21 cellular contexts compared by ENCODE assay signal in the genomic region with DNA sequence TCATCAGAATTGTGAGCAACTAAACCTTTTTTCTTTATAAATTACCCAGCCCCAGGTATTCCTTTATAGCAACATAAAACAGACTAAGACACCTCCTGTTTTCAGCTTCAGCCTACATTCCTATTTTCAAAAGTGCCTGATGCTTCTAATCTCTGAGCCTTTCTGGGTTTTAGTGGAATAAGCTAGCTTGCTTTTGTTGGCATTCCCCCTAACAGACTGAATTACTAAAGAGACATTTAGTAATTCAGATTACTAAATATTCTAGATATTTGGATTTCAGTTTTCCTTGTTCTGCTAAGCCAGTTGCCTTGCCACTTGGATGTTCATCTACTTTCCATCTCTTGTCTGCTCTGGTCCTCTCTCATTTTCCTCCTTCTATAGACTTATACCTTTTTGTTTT. TPM values are rescaled to one million over a fixed set of nuclear protein-coding genes. Genes with fewer than 3 reads are reported as not detected.
DNase-seq lines count a peak whose midpoint lies in the region; ATAC-seq and TF ChIP-seq lines count a peak whose summit lies in the region.
"Had no signal": no experiment of that assay in that cellular context is flagged by ENCODE, and none has a peak within 500 bp of the region (broad histone marks: within the 10 kb centered on the region; RNA-seq: fewer than 3 reads in every experiment).

No MANE protein-coding gene starts in this region.

- DNase-seq in AG10803 (ENCODE audit: low read depth) (peak; percentile 17), IMR-90 (no peak), fibroblast of gingiva (ENCODE audit: low read depth) (peak; percentile 33), tibial artery (no peak), GDM1 (lab: John Stamatoyannopoulos, UW) (no peak), NCI-H82 treated with DMSO at 0.1 percent for 48 hours (lab: John Stamatoyannopoulos, UW; ENCODE audit: unreplicated experiment) (no peak), COLO668 (lab: John Stamatoyannopoulos, UW; ENCODE audit: unreplicated experiment) (no peak)
- DNase-seq: Calu3; CD4-positive, alpha-beta memory T cell; DMS153; MV-4-11; NCI-H1105 treated with DMSO at 0.1 percent for 48 hours; NCI-H1694; NCI-H2081 treated with DMSO at 0.1 percent for 48 hours; NCI-H524 treated with DMSO at 0.1 percent for 48 hours; NCI-H82 had no signal

- TF ChIP-seq RAD21 in IMR-90 (IDR thresholded peaks at IDR 0.05; ENCODE audit: low read length) = no peak

- intact Hi-C loops in IMR-90 (cut with micrococcal nuclease) = no loop called here
- intact Hi-C loops in tibial artery (cut with DNase I; ENCODE audit: low total_unique reads) = loop anchor here (5.0 kb wide), 1 partner anchor 66 kb away; no protein-coding TSS in a partner anchor

- POLR2A ChIA-PET in IMR-90 (lab: Charles Lee; ENCODE audit: unreplicated experiment) = no interaction called here

- no peak for TF ChIP-seq POLR2A in IMR-90 (IDR thresholded peaks at IDR 0.05; ENCODE audit: low read depth, low read length)

- H3K4me2 ChIP-seq in IMR-90 (ENCODE audit: low read depth, low read length) = no peak overlapping the region
- H3K4me2 ChIP-seq: A549; BLaER1 treated with 17β-estradiol and CSF1 and Interleukin-3, amounts not matched to agents 10 nM and 100 nM had no signal

- no peak overlapping the region for H4K91ac ChIP-seq in IMR-90 (ENCODE audit: insufficient read depth, low read depth, low read length)

- 0 out of 2 replicates have a peak overlapping the region, but pooled peaks have one; percentile 20 for H2AK5ac ChIP-seq in IMR-90 (ENCODE audit: low read depth, low read length)

- CTCF ChIA-PET in IMR-90 (lab: Yijun Ruan, JAX) = no interaction called here

- TF ChIP-seq CTCF in AG10803 (conservative IDR thresholded peaks at IDR 0.05; ENCODE audit: low read length) (no peak), IMR-90 (conservative IDR thresholded peaks at IDR 0.05; ENCODE audit: low read depth, low read length) (no peak), tibial artery (IDR thresholded peaks at IDR 0.05) (no peak)

- H3K4me3 ChIP-seq in AG10803 (ENCODE audit: low read length) (no peak overlapping the region), IMR-90 (ENCODE audit: insufficient read depth, low read depth, low read length) (no peak overlapping the region), tibial artery (no peak overlapping the region)
- H3K4me3 ChIP-seq: A549; BLaER1 treated with 17β-estradiol and CSF1 and Interleukin-3, amounts not matched to agents 10 nM and 100 nM; SJCRH30 had no signal

- no peak overlapping the region for H3K56ac ChIP-seq in IMR-90 (ENCODE audit: extremely low read depth, insufficient read depth, low read length)

- no peak overlapping the region for H2AK9ac ChIP-seq in IMR-90 (replicated peaks; ENCODE audit: low read depth, low read length, poor library complexity)

- no peak overlapping the region for H3K27ac ChIP-seq in IMR-90 (ENCODE audit: insufficient read depth, low read length)
- peak overlapping the region; percentile 52 to 67 for H3K27ac ChIP-seq in tibial artery
- H3K27ac ChIP-seq: A549; BLaER1 treated with 17β-estradiol and CSF1 and Interleukin-3, amounts not matched to agents 10 nM and 100 nM; SJCRH30 had no signal

- no peaks in the 10 kb centered on the region for H3K79me1 ChIP-seq in IMR-90 (ENCODE audit: low read depth in 1 of 2, low read length in 2 of 2)

- H3K9me3 ChIP-seq in IMR-90 (ENCODE audit: control insufficient read depth, insufficient read depth, low read length) = no peaks in the 10 kb centered on the region
- H3K9me3 ChIP-seq in tibial artery = no peaks in the 10 kb centered on the region
- H3K9me3 ChIP-seq: A549; BLaER1 treated with 17β-estradiol and CSF1 and Interleukin-3, amounts not matched to agents 10 nM and 100 nM had no signal

- dilution Hi-C loops in IMR-90 (cut with HindIII; ENCODE audit: low sequenced_read_pairs, unreplicated experiment) = no loop called here

- H3K18ac ChIP-seq in IMR-90 (ENCODE audit: low read depth, low read length) = no peak overlapping the region; the same call in 1 of the 2 replicates

- no TSS peak for BruUV-seq in IMR-90 (replicated peaks; lab: Mats Ljungman, UMichigan)

- no peak overlapping the region for H2BK5ac ChIP-seq in IMR-90 (ENCODE audit: low read depth, low read length, poor library complexity, severe bottlenecking)

- H4K8ac ChIP-seq in IMR-90 (ENCODE audit: low read depth in 2 of 2, low read length in 2 of 2) = no peak overlapping the region

- H2BK120ac ChIP-seq in IMR-90 (ENCODE audit: low read depth, low read length) = no peak overlapping the region

- no peak overlapping the region for H3K14ac ChIP-seq in IMR-90 (replicated peaks; ENCODE audit: low read depth, low read length)

- no peak overlapping the region for H3K4ac ChIP-seq in IMR-90 (ENCODE audit: low read depth, low read length)

- H2AFZ ChIP-seq in IMR-90 (replicated peaks; ENCODE audit: low read length, poor library complexity) = no peak overlapping the region

- no peak for ATAC-seq in IMR-90 (ENCODE audit: low read depth)
- ATAC-seq: A549, HCT116 had no signal

- no peak overlapping the region for H3K23ac ChIP-seq in IMR-90 (ENCODE audit: low read depth, low read length)

- H3K4me1 ChIP-seq in IMR-90 (ENCODE audit: control insufficient read depth, insufficient read depth, low read length) (peaks cover 5% of the 10 kb centered on the region), tibial artery (peaks cover 0 to 41% (median 22%) of the 10 kb centered on the region in 4 donors)
- H3K4me1 ChIP-seq: BLaER1 treated with 17β-estradiol and CSF1 and Interleukin-3, amounts not matched to agents 10 nM and 100 nM had no signal

- no peaks in the 10 kb centered on the region for H3K27me3 ChIP-seq in IMR-90 (ENCODE audit: control insufficient read depth, insufficient read depth, low read length)
- H3K27me3 ChIP-seq in tibial artery = no peaks in the 10 kb centered on the region
- H3K27me3 ChIP-seq: BLaER1 treated with 17β-estradiol and CSF1 and Interleukin-3, amounts not matched to agents 10 nM and 100 nM; SJCRH30 had no signal

- H2BK15ac ChIP-seq in IMR-90 (ENCODE audit: low read depth, low read length) = no peak overlapping the region

- no peaks in the 10 kb centered on the region for H4K20me1 ChIP-seq in IMR-90 (ENCODE audit: insufficient read depth, low read length)
- H4K20me1 ChIP-seq: BLaER1 treated with 17β-estradiol and CSF1 and Interleukin-3, amounts not matched to agents 10 nM and 100 nM had no signal

- peaks cover 4% of the 10 kb centered on the region for H3K9me1 ChIP-seq in IMR-90 (ENCODE audit: insufficient read depth, low read length)

- no peak overlapping the region for H4K5ac ChIP-seq in IMR-90 (ENCODE audit: low read depth, low read length)

- no peak overlapping the region for H2BK20ac ChIP-seq in IMR-90 (ENCODE audit: low read depth, low read length)

- H3K9ac ChIP-seq in IMR-90 (ENCODE audit: low read depth, low read length) = no peak overlapping the region
- H3K9ac ChIP-seq: BLaER1 treated with 17β-estradiol and CSF1 and Interleukin-3, amounts not matched to agents 10 nM and 100 nM had no signal

- H3K36me3 ChIP-seq in IMR-90 (ENCODE audit: control insufficient read depth, insufficient read depth, low read length) (no peaks in the 10 kb centered on the region), tibial artery (no peaks in the 10 kb centered on the region)
- H3K36me3 ChIP-seq: BLaER1 treated with 17β-estradiol and CSF1 and Interleukin-3, amounts not matched to agents 10 nM and 100 nM; SJCRH30 had no signal

- in situ Hi-C loops in IMR-90 (cut with MboI; ENCODE audit: low sequenced_read_pairs) = loop anchor here (10.0 kb wide), 1 partner anchor 309 kb away; no protein-coding TSS in a partner anchor

TF ChIP-seq in IMR-90, 13 proteins besides CTCF, POLR2A, EP300 and RAD21:
- no peak for TF ChIP-seq RCOR1 (IDR thresholded peaks at IDR 0.05; ENCODE audit: insufficient replicate concordance, low read length)
- TF ChIP-seq FOS (IDR thresholded peaks at IDR 0.05; ENCODE audit: low read depth, low read length) = no peak
- no peak for TF ChIP-seq CHD1 (IDR thresholded peaks at IDR 0.05; ENCODE audit: low read depth, low read length)
- no peak for TF ChIP-seq MAFK (IDR thresholded peaks at IDR 0.05; ENCODE audit: low read depth, low read length)
- no peak for TF ChIP-seq NFE2L2 (IDR thresholded peaks at IDR 0.05; ENCODE audit: low read depth, low read length)
- TF ChIP-seq, protein P1, sequence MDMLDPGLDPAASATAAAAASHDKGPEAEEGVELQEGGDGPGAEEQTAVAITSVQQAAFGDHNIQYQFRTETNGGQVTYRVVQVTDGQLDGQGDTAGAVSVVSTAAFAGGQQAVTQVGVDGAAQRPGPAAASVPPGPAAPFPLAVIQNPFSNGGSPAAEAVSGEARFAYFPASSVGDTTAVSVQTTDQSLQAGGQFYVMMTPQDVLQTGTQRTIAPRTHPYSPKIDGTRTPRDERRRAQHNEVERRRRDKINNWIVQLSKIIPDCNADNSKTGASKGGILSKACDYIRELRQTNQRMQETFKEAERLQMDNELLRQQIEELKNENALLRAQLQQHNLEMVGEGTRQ (IDR thresholded peaks at IDR 0.05; ENCODE audit: low read depth, low read length) = no peak
- no peak for TF ChIP-seq BHLHE40 (IDR thresholded peaks at IDR 0.05; ENCODE audit: low read depth, low read length)
- TF ChIP-seq MXI1 (IDR thresholded peaks at IDR 0.05; ENCODE audit: borderline replicate concordance, low read depth, low read length) = no peak
- no peak for TF ChIP-seq CEBPB (IDR thresholded peaks at IDR 0.05; ENCODE audit: low read depth, low read length)
- TF ChIP-seq RFX5 (IDR thresholded peaks at IDR 0.05; ENCODE audit: low read depth, low read length) = no peak
- no peak for TF ChIP-seq SMC3 (IDR thresholded peaks at IDR 0.05; ENCODE audit: low read depth, low read length)
- TF ChIP-seq, protein P2, sequence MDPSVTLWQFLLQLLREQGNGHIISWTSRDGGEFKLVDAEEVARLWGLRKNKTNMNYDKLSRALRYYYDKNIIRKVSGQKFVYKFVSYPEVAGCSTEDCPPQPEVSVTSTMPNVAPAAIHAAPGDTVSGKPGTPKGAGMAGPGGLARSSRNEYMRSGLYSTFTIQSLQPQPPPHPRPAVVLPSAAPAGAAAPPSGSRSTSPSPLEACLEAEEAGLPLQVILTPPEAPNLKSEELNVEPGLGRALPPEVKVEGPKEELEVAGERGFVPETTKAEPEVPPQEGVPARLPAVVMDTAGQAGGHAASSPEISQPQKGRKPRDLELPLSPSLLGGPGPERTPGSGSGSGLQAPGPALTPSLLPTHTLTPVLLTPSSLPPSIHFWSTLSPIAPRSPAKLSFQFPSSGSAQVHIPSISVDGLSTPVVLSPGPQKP (IDR thresholded peaks at IDR 0.05; ENCODE audit: borderline replicate concordance, low read depth, low read length) = no peak
- no peak for TF ChIP-seq MAZ (IDR thresholded peaks at IDR 0.05; ENCODE audit: borderline replicate concordance, low read depth, low read length)

RNA-seq across cellular contexts. Expression of a gene that starts 10.5 kb away (rescaled TPM):
- 132 and 233 TPM in 2 replicates for total RNA-seq in IMR-90 (2012; rRNA removed)
- polyA plus RNA-seq in IMR-90 (2012; rRNA removed) = 74.4 and 92.3 TPM in 2 replicates
- polyA plus RNA-seq in IMR-90 (2012; cell fraction: cytosol; rRNA removed) = 15.5 and 25.7 TPM in 2 replicates
- 4.8 and 43.9 TPM in 2 replicates for polyA plus RNA-seq in IMR-90 (2012; cell fraction: nucleus; rRNA removed; ENCODE audit: low replicate concordance)
- total RNA-seq: CD4-positive, alpha-beta memory T cell had no signal
- polyA plus RNA-seq: CD4-positive, alpha-beta memory T cell; IgD-negative memory B cell had no signal

Comparison
In these comparisons a context has a peak if more than half of its experiments do, and no peak if none do; other contexts are left out.
1. DNase-seq: peak in AG10803 (single experiment) and fibroblast of gingiva (single experiment); none in IMR-90 (single experiment), tibial artery (0 of 2), GDM1 (single experiment), NCI-H82 treated with DMSO at 0.1 percent for 48 hours (single experiment) and COLO668 (single experiment).